Comparison of ENCODE assay signal across 19 cellular contexts in the genomic region with DNA sequence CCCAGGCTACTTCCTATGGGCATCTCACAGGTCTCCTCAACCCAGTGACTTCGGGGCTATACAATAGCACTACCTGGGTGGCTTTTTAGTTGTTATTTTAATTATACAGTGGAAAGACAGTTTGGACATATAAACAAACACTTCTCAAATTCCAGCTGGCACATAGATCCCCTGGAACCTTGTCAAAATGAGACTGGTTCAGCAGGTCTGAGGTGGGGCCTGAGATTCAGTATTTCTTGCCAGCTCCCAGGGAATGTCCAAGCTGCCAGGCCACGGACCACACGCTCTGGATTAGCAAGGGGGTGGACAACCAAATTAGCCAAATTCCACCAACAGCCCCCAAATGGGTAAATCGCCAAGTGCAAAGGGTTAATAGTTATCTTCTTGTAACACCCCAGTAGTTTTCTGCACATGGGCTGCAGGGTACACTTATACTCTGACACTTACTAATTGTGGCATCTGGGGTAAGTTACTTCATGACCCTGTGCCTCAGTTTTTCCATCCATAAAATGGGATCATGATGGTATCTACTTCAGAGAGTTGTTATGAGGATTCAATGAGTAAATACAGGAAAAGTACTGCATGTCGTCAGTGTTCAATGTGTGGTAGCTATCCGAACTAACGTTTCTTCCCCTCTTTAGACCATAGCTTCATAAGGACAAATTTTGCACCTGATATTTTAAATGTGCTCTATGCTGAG.
"Had no signal": no experiment of that assay in that cellular context is flagged by ENCODE, and none has a peak within 500 bp of the region (broad histone marks: within the 10 kb centered on the region; RNA-seq: fewer than 3 reads in every experiment).

No MANE protein-coding gene starts in this region.

- ATAC-seq: activated CD4-positive, alpha-beta T cell treated with anti-CD3 and anti-CD28 coated beads for 36 hours; activated T-cell treated with anti-CD3 and anti-CD28 coated beads, Interleukin-2, amount 50 U/mL, for 72 hours; left lobe of liver; natural killer cell treated with Interleukin-12 subunit alpha and Interleukin-12 subunit beta and Interleukin-15 and Interleukin-18, amount 100 ng/mL, for 72 hours; psoas muscle; sciatic nerve; stimulated activated naive B cell treated with anti-CD40 and anti-IgM and Interleukin-4, amounts not matched to agents 10 μg/mL and 1 μg/mL and 100 μg/mL, for 72 hours had no signal

- H3K36me3 ChIP-seq: esophagus squamous epithelium, spleen had no signal

- H3K9me3 ChIP-seq: esophagus squamous epithelium, psoas muscle had no signal

- H3K4me3 ChIP-seq: dorsolateral prefrontal cortex, esophagus squamous epithelium, psoas muscle, spleen had no signal

- H3K4me1 ChIP-seq: psoas muscle, spleen had no signal

- DNase-seq: activated CD4-positive, alpha-beta memory T cell treated with anti-CD3 and anti-CD28 coated beads, Interleukin-2, amount 10 ng/mL, durations not matched to agents 7 days and 5 days; activated CD4-positive, alpha-beta T cell treated with anti-CD3 and anti-CD28 coated beads for 36 hours; activated gamma-delta T cell treated with Interleukin-2 at 50 U/mL for 16 hours; activated naive CD8-positive, alpha-beta T cell treated with anti-CD3 and anti-CD28 coated beads, Interleukin-2, amount 10 ng/mL, durations not matched to agents 7 days and 5 days; activated T-cell treated with anti-CD3 and anti-CD28 coated beads, Interleukin-2, amount 50 U/mL, for 72 hours; anterior cingulate cortex; dorsolateral prefrontal cortex; esophagus squamous epithelium; foreskin fibroblast; head of caudate nucleus; nucleus accumbens; psoas muscle; spleen; stimulated activated CD4-positive, alpha-beta T cell treated with anti-CD3 and anti-CD28 coated beads, Interleukin-1b, Interleukin-23, amount 100 ng/mL, for 48 hours; stimulated activated naive B cell treated with anti-CD40 and anti-IgM and Interleukin-4, amounts not matched to agents 10 μg/mL and 1 μg/mL and 100 μg/mL, for 72 hours; T-helper 9 cell had no signal
